1 cellular context compared by ENCODE assay signal in the genomic region with DNA sequence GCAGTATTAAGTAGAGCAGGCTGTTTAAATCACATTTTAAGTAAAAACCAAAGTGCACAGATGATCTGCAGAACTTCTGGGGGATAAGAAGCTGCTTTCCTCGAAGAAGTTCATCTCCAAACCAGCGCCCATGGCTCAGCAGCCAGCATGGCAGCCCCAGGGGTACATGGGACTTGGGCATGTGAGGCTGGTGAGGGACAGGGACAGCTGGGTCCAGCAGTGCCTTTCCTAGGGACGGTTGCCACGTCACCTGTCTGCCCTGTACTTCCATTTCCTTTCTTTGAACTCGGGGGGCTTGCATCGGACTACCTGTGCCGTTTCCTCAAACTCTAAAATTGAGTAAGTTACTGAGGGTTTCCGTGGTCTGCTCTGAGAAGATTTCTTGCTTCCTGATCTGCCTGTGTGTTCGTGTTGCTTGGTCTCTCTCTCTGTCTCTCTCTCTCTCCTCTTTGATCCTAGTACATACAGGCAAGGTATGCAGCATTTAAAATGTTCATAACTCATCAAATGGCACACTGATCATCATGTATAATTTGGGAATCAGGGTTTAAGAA.
TF ChIP-seq lines count a peak whose summit lies in the region.

No MANE protein-coding gene starts in this region.

TF ChIP-seq in H1, 55 proteins besides CTCF, POLR2A, EP300 and RAD21:
- TF ChIP-seq SIN3A (conservative IDR thresholded peaks at IDR 0.05 in 1 of 2, IDR thresholded peaks at IDR 0.05 in 1 of 2; ENCODE audit: low read depth in 1 of 2, low read length in 2 of 2) (no peak), RNF2 (IDR thresholded peaks at IDR 0.05; ENCODE audit: borderline replicate concordance, low read depth, low read length, missing control alignments, poor library complexity, severe bottlenecking) (no peak), YY1 (IDR thresholded peaks at IDR 0.05; ENCODE audit: low read depth, low read length) (no peak), BCL11A (IDR thresholded peaks at IDR 0.05; ENCODE audit: low read depth in 2 of 2, low read length in 2 of 2) (no peak), CHD2 (IDR thresholded peaks at IDR 0.05; ENCODE audit: low read length) (no peak), BACH1 (IDR thresholded peaks at IDR 0.05; ENCODE audit: low read length) (no peak), ZNF274 (IDR thresholded peaks at IDR 0.05; ENCODE audit: borderline replicate concordance, extremely low read depth, low read length) (no peak), FOSL1 (IDR thresholded peaks at IDR 0.05; ENCODE audit: insufficient read depth, low read depth, low read length) (no peak), EGR1 (IDR thresholded peaks at IDR 0.05; ENCODE audit: borderline replicate concordance, low read depth, low read length) (no peak)
- TF ChIP-seq, protein P1, sequence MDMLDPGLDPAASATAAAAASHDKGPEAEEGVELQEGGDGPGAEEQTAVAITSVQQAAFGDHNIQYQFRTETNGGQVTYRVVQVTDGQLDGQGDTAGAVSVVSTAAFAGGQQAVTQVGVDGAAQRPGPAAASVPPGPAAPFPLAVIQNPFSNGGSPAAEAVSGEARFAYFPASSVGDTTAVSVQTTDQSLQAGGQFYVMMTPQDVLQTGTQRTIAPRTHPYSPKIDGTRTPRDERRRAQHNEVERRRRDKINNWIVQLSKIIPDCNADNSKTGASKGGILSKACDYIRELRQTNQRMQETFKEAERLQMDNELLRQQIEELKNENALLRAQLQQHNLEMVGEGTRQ (IDR thresholded peaks at IDR 0.05; ENCODE audit: low read length): no peak
